Comparison of ENCODE assay signal across 8 cellular contexts in genomic region chr12:53221203-53222076, GRCh38. TPM values are rescaled to one million over a fixed set of nuclear protein-coding genes. Genes with fewer than 3 reads are reported as not detected.
DNase-seq lines count a peak whose midpoint lies in the region; ATAC-seq and TF ChIP-seq lines count a peak whose summit lies in the region.

No MANE protein-coding gene starts in this region.

- H3K27me3 Mint-ChIP-seq in IgD-negative memory B cell = no peaks in the 10 kb centered on the region

- no peaks in the 10 kb centered on the region for H3K27me3 ChIP-seq in effector memory CD4-positive, alpha-beta T cell (replicated peaks; ENCODE audit: control insufficient read depth, insufficient read depth, low read length, poor library complexity, severe bottlenecking)

- H3K9me3 Mint-ChIP-seq in IgD-negative memory B cell = no peaks in the 10 kb centered on the region

- H3K27ac Mint-ChIP-seq in IgD-negative memory B cell = peak overlapping the region; percentile 64 to 97 (median 76)

- ATAC-seq in GM21367 (IDR thresholded peaks at IDR 0.05; ENCODE audit: unreplicated experiment) = peak; percentile 18

- peak; percentile 41 for TF ChIP-seq CTCF in VCaP (conservative IDR thresholded peaks at IDR 0.05)

- H3K4me3 Mint-ChIP-seq in IgD-negative memory B cell = peak overlapping the region; percentile 86 to 96 (median 92)

- DNase-seq in EL = peak; percentile 68
- DNase-seq in effector memory CD4-positive, alpha-beta T cell = peak; percentile 31 to 51 (median 33)
- peak; percentile 64 to 78 for DNase-seq in lung microvascular endothelial cell (ENCODE audit: low read depth in 2 of 2)
- peak in 44 of 49 donors; percentile 26 to 84 (median 62) for DNase-seq in substantia nigra (lab: John Stamatoyannopoulos, UW)
- no peak for DNase-seq in KG1 (lab: John Stamatoyannopoulos, UW)

- peaks cover 19 to 37% (median 32%) of the 10 kb centered on the region in 3 donors for H3K4me1 Mint-ChIP-seq in IgD-negative memory B cell

- H3K4me1 ChIP-seq in effector memory CD4-positive, alpha-beta T cell (ENCODE audit: control insufficient read depth, insufficient read depth, low read length, poor library complexity, severe bottlenecking) = peaks cover 63% of the 10 kb centered on the region

- H3K36me3 Mint-ChIP-seq in IgD-negative memory B cell = no peaks in the 10 kb centered on the region

- H3K36me3 ChIP-seq in effector memory CD4-positive, alpha-beta T cell (ENCODE audit: control insufficient read depth, insufficient read depth, low read length) = no peaks in the 10 kb centered on the region

- peak overlapping the region; percentile 94 for H3K27ac ChIP-seq in VCaP
- H3K27ac ChIP-seq in effector memory CD4-positive, alpha-beta T cell (ENCODE audit: insufficient read depth, low read length, poor library complexity, severe bottlenecking) = peak overlapping the region; percentile 87
- H3K27ac ChIP-seq in substantia nigra (ENCODE audit: low read depth, low read length, poor library complexity, severe bottlenecking) = peak overlapping the region; percentile 96

- H3K4me3 ChIP-seq in effector memory CD4-positive, alpha-beta T cell (ENCODE audit: insufficient read depth, low read depth, low read length, poor library complexity, severe bottlenecking) = peak overlapping the region; percentile 65

- no peaks in the 10 kb centered on the region for H3K9me3 ChIP-seq in effector memory CD4-positive, alpha-beta T cell (ENCODE audit: control insufficient read depth, low read length)

RNA-seq across cellular contexts. Expression of gene RARG, which starts 10.6 kb away (rescaled TPM):
- 4.8 TPM for polyA plus RNA-seq in IgD-negative memory B cell
- 5.2 and 10.9 TPM in 2 replicates for total RNA-seq in lung microvascular endothelial cell

RNA-seq across cellular contexts. Expression of gene ITGB7, which starts 14.4 kb away (rescaled TPM):
- polyA plus RNA-seq in IgD-negative memory B cell = 238 TPM
- not detected in 2 replicates for total RNA-seq in lung microvascular endothelial cell

RNA-seq across cellular contexts. Expression of gene CSAD, which starts 40.7 kb away (rescaled TPM):
- 0.58 TPM for polyA plus RNA-seq in IgD-negative memory B cell
- 2.6 and 6.0 TPM in 2 replicates for total RNA-seq in lung microvascular endothelial cell

RNA-seq across cellular contexts. Expression of gene ZNF740, which starts 40.9 kb away (rescaled TPM):
- polyA plus RNA-seq in IgD-negative memory B cell = 5.0 TPM
- total RNA-seq in lung microvascular endothelial cell = 9.6 and 12.1 TPM in 2 replicates

RNA-seq across cellular contexts. Expression of gene ESPL1, which starts 46.7 kb away (rescaled TPM):
- not detected for polyA plus RNA-seq in IgD-negative memory B cell
- total RNA-seq in lung microvascular endothelial cell = 0.99 and 3.7 TPM in 2 replicates
